ENCODE assay signal across 1 cellular context in the genomic region with DNA sequence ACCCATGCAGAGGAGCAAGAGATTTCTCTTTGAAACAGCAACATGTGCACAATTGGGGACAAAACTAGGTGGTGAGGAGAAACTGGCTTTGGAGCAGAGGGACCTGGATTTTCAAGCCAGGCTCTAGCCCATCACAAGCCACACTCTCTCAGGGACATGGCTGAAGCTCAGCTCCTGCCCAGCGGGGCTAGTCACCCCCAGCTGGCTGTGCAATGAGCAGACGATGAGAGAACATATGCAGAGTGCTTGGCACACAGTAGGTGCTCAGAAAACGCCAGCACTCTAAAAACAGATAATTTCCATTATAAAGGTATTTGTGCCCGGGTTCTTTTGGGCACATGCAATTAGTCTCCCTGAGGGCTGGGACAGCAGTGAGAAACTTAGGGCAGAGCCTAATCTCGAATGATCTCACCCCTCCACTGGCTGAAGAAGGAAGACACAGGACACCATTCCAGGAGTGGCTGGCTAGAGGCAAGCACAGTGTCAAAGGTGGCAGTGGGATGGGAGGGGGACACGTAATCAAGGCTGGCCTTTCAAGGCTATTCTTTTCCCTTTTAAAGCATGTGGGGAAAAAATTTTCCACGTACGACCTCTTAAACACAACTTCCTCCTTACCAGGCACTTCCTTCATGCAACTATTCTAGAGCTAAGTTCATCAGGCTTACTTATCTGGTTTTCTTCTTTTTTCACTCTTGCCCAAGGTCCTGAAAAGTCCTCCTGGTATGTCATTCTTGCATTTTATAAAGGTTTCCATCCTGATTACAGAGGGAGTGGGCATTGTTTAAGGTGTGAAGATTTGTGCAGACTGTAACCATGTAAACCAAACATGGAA.
TF ChIP-seq lines count a peak whose summit lies in the region.

No MANE protein-coding gene starts in this region.

TF ChIP-seq in WTC11, 78 proteins besides CTCF, POLR2A, EP300 and RAD21 (continued from another document):
- TF ChIP-seq, protein P1, sequence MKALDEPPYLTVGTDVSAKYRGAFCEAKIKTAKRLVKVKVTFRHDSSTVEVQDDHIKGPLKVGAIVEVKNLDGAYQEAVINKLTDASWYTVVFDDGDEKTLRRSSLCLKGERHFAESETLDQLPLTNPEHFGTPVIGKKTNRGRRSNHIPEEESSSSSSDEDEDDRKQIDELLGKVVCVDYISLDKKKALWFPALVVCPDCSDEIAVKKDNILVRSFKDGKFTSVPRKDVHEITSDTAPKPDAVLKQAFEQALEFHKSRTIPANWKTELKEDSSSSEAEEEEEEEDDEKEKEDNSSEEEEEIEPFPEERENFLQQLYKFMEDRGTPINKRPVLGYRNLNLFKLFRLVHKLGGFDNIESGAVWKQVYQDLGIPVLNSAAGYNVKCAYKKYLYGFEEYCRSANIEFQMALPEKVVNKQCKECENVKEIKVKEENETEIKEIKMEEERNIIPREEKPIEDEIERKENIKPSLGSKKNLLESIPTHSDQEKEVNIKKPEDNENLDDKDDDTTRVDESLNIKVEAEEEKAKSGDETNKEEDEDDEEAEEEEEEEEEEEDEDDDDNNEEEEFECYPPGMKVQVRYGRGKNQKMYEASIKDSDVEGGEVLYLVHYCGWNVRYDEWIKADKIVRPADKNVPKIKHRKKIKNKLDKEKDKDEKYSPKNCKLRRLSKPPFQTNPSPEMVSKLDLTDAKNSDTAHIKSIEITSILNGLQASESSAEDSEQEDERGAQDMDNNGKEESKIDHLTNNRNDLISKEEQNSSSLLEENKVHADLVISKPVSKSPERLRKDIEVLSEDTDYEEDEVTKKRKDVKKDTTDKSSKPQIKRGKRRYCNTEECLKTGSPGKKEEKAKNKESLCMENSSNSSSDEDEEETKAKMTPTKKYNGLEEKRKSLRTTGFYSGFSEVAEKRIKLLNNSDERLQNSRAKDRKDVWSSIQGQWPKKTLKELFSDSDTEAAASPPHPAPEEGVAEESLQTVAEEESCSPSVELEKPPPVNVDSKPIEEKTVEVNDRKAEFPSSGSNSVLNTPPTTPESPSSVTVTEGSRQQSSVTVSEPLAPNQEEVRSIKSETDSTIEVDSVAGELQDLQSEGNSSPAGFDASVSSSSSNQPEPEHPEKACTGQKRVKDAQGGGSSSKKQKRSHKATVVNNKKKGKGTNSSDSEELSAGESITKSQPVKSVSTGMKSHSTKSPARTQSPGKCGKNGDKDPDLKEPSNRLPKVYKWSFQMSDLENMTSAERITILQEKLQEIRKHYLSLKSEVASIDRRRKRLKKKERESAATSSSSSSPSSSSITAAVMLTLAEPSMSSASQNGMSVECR (CRISPR knock-in tag; IDR thresholded peaks at IDR 0.05; ENCODE audit: borderline replicate concordance), result no peak
